1 cellular context compared by ENCODE assay signal in the genomic region with DNA sequence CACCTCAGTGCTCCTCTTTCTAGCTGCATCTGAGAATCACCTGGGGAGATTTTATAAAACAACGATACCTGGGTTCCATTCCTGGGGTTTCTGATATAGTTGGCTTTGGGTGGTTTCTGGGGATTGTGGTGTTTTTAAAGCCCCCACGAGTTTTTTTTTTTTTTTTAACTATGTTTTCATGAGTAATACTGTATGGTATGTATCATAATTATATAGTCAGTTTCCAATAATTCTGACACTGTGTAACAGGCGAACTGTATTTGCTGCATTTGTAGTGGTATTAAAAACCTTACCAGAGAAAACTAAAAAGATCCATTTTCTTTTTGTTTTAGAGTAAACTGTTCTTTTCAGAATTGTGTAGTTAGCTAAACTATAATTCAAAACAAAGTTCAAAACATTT.
TF ChIP-seq lines count a peak whose summit lies in the region.

No MANE protein-coding gene starts in this region.

TF ChIP-seq in HCT116, 20 proteins besides CTCF, POLR2A, EP300 and RAD21 (continued from another document):
- TF ChIP-seq, protein P1, sequence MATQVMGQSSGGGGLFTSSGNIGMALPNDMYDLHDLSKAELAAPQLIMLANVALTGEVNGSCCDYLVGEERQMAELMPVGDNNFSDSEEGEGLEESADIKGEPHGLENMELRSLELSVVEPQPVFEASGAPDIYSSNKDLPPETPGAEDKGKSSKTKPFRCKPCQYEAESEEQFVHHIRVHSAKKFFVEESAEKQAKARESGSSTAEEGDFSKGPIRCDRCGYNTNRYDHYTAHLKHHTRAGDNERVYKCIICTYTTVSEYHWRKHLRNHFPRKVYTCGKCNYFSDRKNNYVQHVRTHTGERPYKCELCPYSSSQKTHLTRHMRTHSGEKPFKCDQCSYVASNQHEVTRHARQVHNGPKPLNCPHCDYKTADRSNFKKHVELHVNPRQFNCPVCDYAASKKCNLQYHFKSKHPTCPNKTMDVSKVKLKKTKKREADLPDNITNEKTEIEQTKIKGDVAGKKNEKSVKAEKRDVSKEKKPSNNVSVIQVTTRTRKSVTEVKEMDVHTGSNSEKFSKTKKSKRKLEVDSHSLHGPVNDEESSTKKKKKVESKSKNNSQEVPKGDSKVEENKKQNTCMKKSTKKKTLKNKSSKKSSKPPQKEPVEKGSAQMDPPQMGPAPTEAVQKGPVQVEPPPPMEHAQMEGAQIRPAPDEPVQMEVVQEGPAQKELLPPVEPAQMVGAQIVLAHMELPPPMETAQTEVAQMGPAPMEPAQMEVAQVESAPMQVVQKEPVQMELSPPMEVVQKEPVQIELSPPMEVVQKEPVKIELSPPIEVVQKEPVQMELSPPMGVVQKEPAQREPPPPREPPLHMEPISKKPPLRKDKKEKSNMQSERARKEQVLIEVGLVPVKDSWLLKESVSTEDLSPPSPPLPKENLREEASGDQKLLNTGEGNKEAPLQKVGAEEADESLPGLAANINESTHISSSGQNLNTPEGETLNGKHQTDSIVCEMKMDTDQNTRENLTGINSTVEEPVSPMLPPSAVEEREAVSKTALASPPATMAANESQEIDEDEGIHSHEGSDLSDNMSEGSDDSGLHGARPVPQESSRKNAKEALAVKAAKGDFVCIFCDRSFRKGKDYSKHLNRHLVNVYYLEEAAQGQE (IDR thresholded peaks at IDR 0.05; ENCODE audit: low read depth): no peak
- TF ChIP-seq JUND (IDR thresholded peaks at IDR 0.05) (no peak), POLR2AphosphoS5 (IDR thresholded peaks at IDR 0.05; ENCODE audit: low read depth, low read length) (no peak), YY1 (IDR thresholded peaks at IDR 0.05; ENCODE audit: extremely low read depth, insufficient replicate concordance, low read depth, low read length) (no peak), ZNF274 (IDR thresholded peaks at IDR 0.05; ENCODE audit: low read depth, low read length) (no peak), EZH2 (IDR thresholded peaks at IDR 0.05) (no peak)
- TF ChIP-seq, protein P2, sequence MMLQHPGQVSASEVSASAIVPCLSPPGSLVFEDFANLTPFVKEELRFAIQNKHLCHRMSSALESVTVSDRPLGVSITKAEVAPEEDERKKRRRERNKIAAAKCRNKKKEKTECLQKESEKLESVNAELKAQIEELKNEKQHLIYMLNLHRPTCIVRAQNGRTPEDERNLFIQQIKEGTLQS (IDR thresholded peaks at IDR 0.05): no peak
- TF ChIP-seq, protein P3, sequence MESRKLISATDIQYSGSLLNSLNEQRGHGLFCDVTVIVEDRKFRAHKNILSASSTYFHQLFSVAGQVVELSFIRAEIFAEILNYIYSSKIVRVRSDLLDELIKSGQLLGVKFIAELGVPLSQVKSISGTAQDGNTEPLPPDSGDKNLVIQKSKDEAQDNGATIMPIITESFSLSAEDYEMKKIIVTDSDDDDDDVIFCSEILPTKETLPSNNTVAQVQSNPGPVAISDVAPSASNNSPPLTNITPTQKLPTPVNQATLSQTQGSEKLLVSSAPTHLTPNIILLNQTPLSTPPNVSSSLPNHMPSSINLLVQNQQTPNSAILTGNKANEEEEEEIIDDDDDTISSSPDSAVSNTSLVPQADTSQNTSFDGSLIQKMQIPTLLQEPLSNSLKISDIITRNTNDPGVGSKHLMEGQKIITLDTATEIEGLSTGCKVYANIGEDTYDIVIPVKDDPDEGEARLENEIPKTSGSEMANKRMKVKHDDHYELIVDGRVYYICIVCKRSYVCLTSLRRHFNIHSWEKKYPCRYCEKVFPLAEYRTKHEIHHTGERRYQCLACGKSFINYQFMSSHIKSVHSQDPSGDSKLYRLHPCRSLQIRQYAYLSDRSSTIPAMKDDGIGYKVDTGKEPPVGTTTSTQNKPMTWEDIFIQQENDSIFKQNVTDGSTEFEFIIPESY (IDR thresholded peaks at IDR 0.05; ENCODE audit: extremely low read depth, insufficient replicate concordance, low read length): no peak
